In genomic region chr5:83474170-83474796, GRCh38 we compare ENCODE assay signal across 8 cellular contexts.
DNase-seq lines count a peak whose midpoint lies in the region; ATAC-seq and TF ChIP-seq lines count a peak whose summit lies in the region.

No MANE protein-coding gene starts in this region.

- CTCF ChIA-PET in activated naive CD4-positive, alpha-beta T cell treated with anti-CD3 and anti-CD28 coated beads, Interleukin-2, amount 10 ng/mL, durations not matched to agents 7 days and 5 days (lab: Charles Lee) = no interaction called here

- peak overlapping the region; percentile 60 for H3K4me3 Mint-ChIP-seq in activated naive CD4-positive, alpha-beta T cell treated with anti-CD3 and anti-CD28 coated beads, Interleukin-2, amount 10 ng/mL, durations not matched to agents 7 days and 5 days
- peak overlapping the region; percentile 94 for H3K4me3 Mint-ChIP-seq in nephron progenitor cell

- H3K4me1 Mint-ChIP-seq in activated naive CD4-positive, alpha-beta T cell treated with anti-CD3 and anti-CD28 coated beads, Interleukin-2, amount 10 ng/mL, durations not matched to agents 7 days and 5 days = peaks cover 36% of the 10 kb centered on the region
- H3K4me1 Mint-ChIP-seq in nephron progenitor cell = peaks cover 49% of the 10 kb centered on the region

- H3K27ac Mint-ChIP-seq in activated naive CD4-positive, alpha-beta T cell treated with anti-CD3 and anti-CD28 coated beads, Interleukin-2, amount 10 ng/mL, durations not matched to agents 7 days and 5 days = no peak overlapping the region
- peak overlapping the region; percentile 93 for H3K27ac Mint-ChIP-seq in nephron progenitor cell

- no peak for TF ChIP-seq CTCF in nephron progenitor cell (IDR thresholded peaks at IDR 0.05)

- H3K36me3 Mint-ChIP-seq in activated naive CD4-positive, alpha-beta T cell treated with anti-CD3 and anti-CD28 coated beads, Interleukin-2, amount 10 ng/mL, durations not matched to agents 7 days and 5 days = peaks cover 2% of the 10 kb centered on the region
- peaks cover 29% of the 10 kb centered on the region for H3K36me3 Mint-ChIP-seq in nephron progenitor cell (ENCODE audit: low read depth)

- peak; percentile 85 for DNase-seq in CD1c-positive myeloid dendritic cell (ENCODE audit: extremely low spot score)
- peak; percentile 90 for DNase-seq in NCI-H82 (lab: John Stamatoyannopoulos, UW)
- DNase-seq in activated naive CD4-positive, alpha-beta T cell treated with anti-CD3 and anti-CD28 coated beads, Interleukin-2, amount 10 ng/mL, durations not matched to agents 7 days and 5 days = peak; percentile 46
- DNase-seq in germinal center (ENCODE audit: low spot score) = peak; percentile 50
- DNase-seq in nephron progenitor cell = peak; percentile 90
- DNase-seq in DMS79 (lab: John Stamatoyannopoulos, UW) = no peak

- H3K27me3 Mint-ChIP-seq in activated naive CD4-positive, alpha-beta T cell treated with anti-CD3 and anti-CD28 coated beads, Interleukin-2, amount 10 ng/mL, durations not matched to agents 7 days and 5 days = peaks cover 69% of the 10 kb centered on the region
- peaks cover 3% of the 10 kb centered on the region for H3K27me3 Mint-ChIP-seq in nephron progenitor cell (ENCODE audit: low read depth, poor library complexity)

- H3K9me3 Mint-ChIP-seq in activated naive CD4-positive, alpha-beta T cell treated with anti-CD3 and anti-CD28 coated beads, Interleukin-2, amount 10 ng/mL, durations not matched to agents 7 days and 5 days = no peaks in the 10 kb centered on the region
- H3K9me3 Mint-ChIP-seq in nephron progenitor cell = no peaks in the 10 kb centered on the region

- ATAC-seq in GM19043 (IDR thresholded peaks at IDR 0.05; ENCODE audit: low read depth, unreplicated experiment) (peak; percentile 43), HG03354 (IDR thresholded peaks at IDR 0.05; ENCODE audit: poor library complexity, severe bottlenecking, unreplicated experiment) (peak; percentile 59)
